Comparison of ENCODE assay signal across 8 cellular contexts in genomic region chrX:113929004-113929403, GRCh38.
DNase-seq lines count a peak whose midpoint lies in the region; ATAC-seq and TF ChIP-seq lines count a peak whose summit lies in the region.

No MANE protein-coding gene starts in this region.

- peaks cover 1 to 6% (median 2%) of the 10 kb centered on the region in 3 donors for H3K27me3 Mint-ChIP-seq in immature natural killer cell (ENCODE audit: low read depth in 3 of 3)

- CTCF ChIA-PET in GM10248 (lab: Yijun Ruan, JAX): no interaction called here

- H3K9me3 Mint-ChIP-seq in immature natural killer cell: peaks cover 0 to 6% (median 4%) of the 10 kb centered on the region in 6 donors

- no peaks in the 10 kb centered on the region for H4K20me1 ChIP-seq in KMS-11 (ENCODE audit: insufficient read depth)

- no peak for DNase-seq in GM10248 (ENCODE audit: extremely low spot score)
- peak; percentile 0 to 4 for DNase-seq in SW 1271 (lab: John Stamatoyannopoulos, UW)
- DNase-seq in iris pigment epithelial cell (ENCODE audit: low read depth): peak; percentile 56
- DNase-seq in immature natural killer cell: no peak
- DNase-seq in epidermal melanocyte (ENCODE audit: insufficient read length, low spot score): no peak
- no peak for DNase-seq in effector memory CD4-positive, alpha-beta T cell

- no peak overlapping the region for H3K9ac ChIP-seq in KMS-11

- H3K27ac ChIP-seq in KMS-11: no peak overlapping the region
- no peak overlapping the region for H3K27ac ChIP-seq in effector memory CD4-positive, alpha-beta T cell (ENCODE audit: insufficient read depth, low read length, poor library complexity, severe bottlenecking)

- H3K79me2 ChIP-seq in KMS-11 (ENCODE audit: insufficient read depth, low read depth): no peaks in the 10 kb centered on the region

- TF ChIP-seq CTCF in GM10248 (IDR thresholded peaks at IDR 0.05; ENCODE audit: control extremely low read depth, extremely low read depth, low read depth, missing control alignments): peak; percentile 6
- TF ChIP-seq CTCF in KMS-11 (conservative IDR thresholded peaks at IDR 0.05; ENCODE audit: low read depth, low read length): peak; percentile 58; the same call in 1 of the 2 replicates

- POLR2A ChIA-PET in GM10248 (lab: Yijun Ruan, JAX): no interaction called here

- no peaks in the 10 kb centered on the region for H3K27me3 ChIP-seq in KMS-11 (ENCODE audit: insufficient read depth, low read depth)
- H3K27me3 ChIP-seq in effector memory CD4-positive, alpha-beta T cell (replicated peaks; ENCODE audit: control insufficient read depth, insufficient read depth, low read length, poor library complexity, severe bottlenecking): no peaks in the 10 kb centered on the region

- H3K4me3 Mint-ChIP-seq in immature natural killer cell: no peak overlapping the region

- H3K4me1 ChIP-seq in KMS-11 (ENCODE audit: low read depth, poor library complexity, severe bottlenecking): no peaks in the 10 kb centered on the region
- no peaks in the 10 kb centered on the region for H3K4me1 ChIP-seq in effector memory CD4-positive, alpha-beta T cell (ENCODE audit: control insufficient read depth, insufficient read depth, low read length, poor library complexity, severe bottlenecking)

- no peaks in the 10 kb centered on the region for H3K36me3 Mint-ChIP-seq in immature natural killer cell

- no peaks in the 10 kb centered on the region for H3K4me1 Mint-ChIP-seq in immature natural killer cell

- no peaks in the 10 kb centered on the region for H3K36me3 ChIP-seq in KMS-11 (ENCODE audit: insufficient read depth)
- no peaks in the 10 kb centered on the region for H3K36me3 ChIP-seq in effector memory CD4-positive, alpha-beta T cell (ENCODE audit: control insufficient read depth, insufficient read depth, low read length)

- ATAC-seq in HG03025 (IDR thresholded peaks at IDR 0.05; ENCODE audit: low FRiP score, unreplicated experiment): no peak

- no peak overlapping the region for H3K4me3 ChIP-seq in KMS-11 (IDR thresholded peaks at IDR 0.05; ENCODE audit: insufficient read depth, low read depth, low read length)
- no peak overlapping the region for H3K4me3 ChIP-seq in effector memory CD4-positive, alpha-beta T cell (ENCODE audit: insufficient read depth, low read depth, low read length, poor library complexity, severe bottlenecking)

- no peak overlapping the region for H3K27ac Mint-ChIP-seq in immature natural killer cell

- H3K9me3 ChIP-seq in effector memory CD4-positive, alpha-beta T cell (ENCODE audit: control insufficient read depth, low read length): no peaks in the 10 kb centered on the region

- no peak overlapping the region for H3K4me2 ChIP-seq in KMS-11

- no peak overlapping the region for H2AFZ ChIP-seq in KMS-11 (ENCODE audit: low read depth)

Comparison
In these comparisons a context has a peak if more than half of its experiments do, and no peak if none do; other contexts are left out.
1. DNase-seq: peak in SW 1271 (2 of 2) and iris pigment epithelial cell (single experiment); none in GM10248 (single experiment), immature natural killer cell (0 of 3), epidermal melanocyte (single experiment) and effector memory CD4-positive, alpha-beta T cell (0 of 3).